ENCODE assay signal across 9 cellular contexts in genomic region chr17:35612924-35613521, GRCh38. TPM values are rescaled to one million over a fixed set of nuclear protein-coding genes. Genes with fewer than 3 reads are reported as not detected.
DNase-seq lines count a peak whose midpoint lies in the region; ATAC-seq lines count a peak whose summit lies in the region.
"Had no signal": no experiment of that assay in that cellular context is flagged by ENCODE, and none has a peak within 500 bp of the region (broad histone marks: within the 10 kb centered on the region; RNA-seq: fewer than 3 reads in every experiment).

No MANE protein-coding gene starts in this region.

- no peaks in the 10 kb centered on the region for H3K27me3 ChIP-seq in mesenchymal stem cell (ENCODE audit: control insufficient read depth in 1 of 2, insufficient read depth in 1 of 2, low read length in 2 of 2)

- H2BK120ac ChIP-seq in mesenchymal stem cell (ENCODE audit: low read depth, low read length): no peak overlapping the region

- 91% methylated on average over 1 of the region's 2 CpGs for WGBS in mesenchymal stem cell

- no peaks in the 10 kb centered on the region for H3K4me1 ChIP-seq in mesenchymal stem cell (ENCODE audit: control insufficient read depth, insufficient read depth, low read depth, low read length)

- H3K9ac ChIP-seq in mesenchymal stem cell (ENCODE audit: low read length): no peak overlapping the region

- ATAC-seq in GM18517 (IDR thresholded peaks at IDR 0.05; ENCODE audit: unreplicated experiment) (no peak), GM21447 (IDR thresholded peaks at IDR 0.05; ENCODE audit: unreplicated experiment) (no peak)

- H3K27ac ChIP-seq in mesenchymal stem cell (ENCODE audit: low read length, poor library complexity, severe bottlenecking): no peak overlapping the region

- H3K4me3 ChIP-seq in mesenchymal stem cell (ENCODE audit: insufficient read depth in 1 of 2, low read depth in 1 of 2, low read length in 2 of 2): no peak overlapping the region

- no peak overlapping the region for H3K23ac ChIP-seq in mesenchymal stem cell (ENCODE audit: low read length in 2 of 2)

- peaks cover 15% of the 10 kb centered on the region for H3K79me1 ChIP-seq in mesenchymal stem cell (replicated peaks; ENCODE audit: low read length, poor library complexity, severe bottlenecking)

- H2AK5ac ChIP-seq in mesenchymal stem cell (ENCODE audit: low read length, severe bottlenecking): no peak overlapping the region

- H3K9me3 ChIP-seq in mesenchymal stem cell (ENCODE audit: control insufficient read depth, low read length): no peaks in the 10 kb centered on the region

- no peak overlapping the region for H2BK12ac ChIP-seq in mesenchymal stem cell (ENCODE audit: low read length in 2 of 2)

- no peak overlapping the region for H2BK15ac ChIP-seq in mesenchymal stem cell (ENCODE audit: low read depth, poor library complexity, severe bottlenecking)

- H4K8ac ChIP-seq in mesenchymal stem cell (ENCODE audit: low read length): no peak overlapping the region

- no peak overlapping the region for H2BK5ac ChIP-seq in mesenchymal stem cell (ENCODE audit: low read depth, low read length, poor library complexity, severe bottlenecking)

- H3K4ac ChIP-seq in mesenchymal stem cell (ENCODE audit: low read depth in 1 of 2, low read length in 2 of 2): no peak overlapping the region

- no peak overlapping the region for H4K91ac ChIP-seq in mesenchymal stem cell (ENCODE audit: low read length)

- DNase-seq in DMS79 treated with DMSO at 0.1 percent for 48 hours (lab: John Stamatoyannopoulos, UW) (peak; percentile 76), KG1 (lab: John Stamatoyannopoulos, UW) (peak; percentile 39), SKM-1 treated with dmso at 0.1 percent for 144 hours (lab: John Stamatoyannopoulos, UW; ENCODE audit: unreplicated experiment) (peak; percentile 17), dermis blood vessel endothelial cell (peak; percentile 78), mesenchymal stem cell (peak; percentile 74), activated gamma-delta T cell (lab: John Stamatoyannopoulos, UW) (no peak)
- DNase-seq: activated B cell treated with CpG ODN at 0.5 μM for 24 hours had no signal

- peaks cover 20 to 59% of the 10 kb centered on the region in 2 experiments for H3K36me3 ChIP-seq in mesenchymal stem cell (ENCODE audit: control insufficient read depth in 1 of 2, insufficient read depth in 2 of 2, low read depth in 1 of 2, low read length in 2 of 2)

- H2AFZ ChIP-seq in mesenchymal stem cell (ENCODE audit: low read depth, low read length): no peak overlapping the region

- H3K14ac ChIP-seq in mesenchymal stem cell (ENCODE audit: low read length in 2 of 2): no peak overlapping the region

- no peak overlapping the region for H3K18ac ChIP-seq in mesenchymal stem cell (ENCODE audit: low read depth in 1 of 2, low read length in 2 of 2)

- H3K4me2 ChIP-seq in mesenchymal stem cell (ENCODE audit: low read length, poor library complexity, severe bottlenecking): no peak overlapping the region

RNA-seq across cellular contexts. Expression of gene AP2B1, which starts 25.9 kb away (rescaled TPM):
- 110 and 203 TPM in 2 replicates for total RNA-seq in dermis blood vessel endothelial cell
- 89.1 TPM for polyA plus RNA-seq in mesenchymal stem cell (2013, experiment 1 of 2)
- polyA plus RNA-seq in mesenchymal stem cell (2013, experiment 2 of 2): 88.9 TPM

RNA-seq across cellular contexts. Expression of gene PEX12, which starts 34.7 kb away (rescaled TPM):
- total RNA-seq in dermis blood vessel endothelial cell: 3.7 and 3.9 TPM in 2 replicates
- polyA plus RNA-seq in mesenchymal stem cell (2013, experiment 1 of 2): 3.7 TPM
- polyA plus RNA-seq in mesenchymal stem cell (2013, experiment 2 of 2): 3.8 TPM

RNA-seq across cellular contexts. Expression of gene SLFN14, which starts 52.4 kb away (rescaled TPM):
- total RNA-seq in dermis blood vessel endothelial cell: not detected in 2 replicates
- polyA plus RNA-seq in mesenchymal stem cell (2013, experiment 1 of 2): not detected
- polyA plus RNA-seq in mesenchymal stem cell (2013, experiment 2 of 2): not detected
- total RNA-seq: activated B cell treated with CpG ODN at 0.5 μM for 24 hours had no signal
